8 cellular contexts compared by ENCODE assay signal in genomic region chr2:176096986-176097819, GRCh38. TPM values are rescaled to one million over a fixed set of nuclear protein-coding genes. Genes with fewer than 3 reads are reported as not detected.
DNase-seq lines count a peak whose midpoint lies in the region; ATAC-seq, FAIRE-seq and TF ChIP-seq lines count a peak whose summit lies in the region.

No MANE protein-coding gene starts in this region.

- dilution Hi-C loops in IMR-90 (cut with HindIII; ENCODE audit: low sequenced_read_pairs, unreplicated experiment), result no loop called here

- in situ Hi-C loops in IMR-90 (cut with MboI; ENCODE audit: low sequenced_read_pairs), result loop anchor here (10.0 to 25.0 kb wide), 4 partner anchors 412 to 1360 kb away; no protein-coding TSS in a partner anchor

- H3K36me3 ChIP-seq in DND-41 (ENCODE audit: insufficient read depth, low read length) (no peaks in the 10 kb centered on the region), IMR-90 (ENCODE audit: control insufficient read depth, insufficient read depth, low read length) (no peaks in the 10 kb centered on the region), pancreas (no peaks in the 10 kb centered on the region), vagina (no peaks in the 10 kb centered on the region)

- TF ChIP-seq RAD21 in IMR-90 (IDR thresholded peaks at IDR 0.05; ENCODE audit: low read length), result peak; percentile 83

- H3K4me1 ChIP-seq in DND-41 (ENCODE audit: insufficient read depth, low read length), result peaks cover 44% of the 10 kb centered on the region
- peaks cover 3% of the 10 kb centered on the region; the same call in 1 of the 2 replicates for H3K4me1 ChIP-seq in IMR-90 (ENCODE audit: control insufficient read depth, insufficient read depth, low read length)
- H3K4me1 ChIP-seq in pancreas, result peaks cover 0 to 11% (median 4%) of the 10 kb centered on the region in 3 donors
- H3K4me1 ChIP-seq in vagina, result peaks cover 36% of the 10 kb centered on the region

- H2AK5ac ChIP-seq in IMR-90 (ENCODE audit: low read depth, low read length), result no peak overlapping the region

- H4K91ac ChIP-seq in IMR-90 (ENCODE audit: insufficient read depth, low read depth, low read length), result no peak overlapping the region

- peak; percentile 91 for TF ChIP-seq CTCF in DND-41 (IDR thresholded peaks at IDR 0.05; ENCODE audit: borderline replicate concordance, extremely low read depth, low read length, poor library complexity, severe bottlenecking)
- TF ChIP-seq CTCF in IMR-90 (conservative IDR thresholded peaks at IDR 0.05; ENCODE audit: low read depth, low read length), result peak; percentile 76
- TF ChIP-seq CTCF in pancreas (IDR thresholded peaks at IDR 0.05), result peak; percentile 78 to 82 (median 80)
- peak; percentile 45 to 96 (median 78) for TF ChIP-seq CTCF in vagina (IDR thresholded peaks at IDR 0.05)

- no peak for TF ChIP-seq POLR2A in IMR-90 (IDR thresholded peaks at IDR 0.05; ENCODE audit: low read depth, low read length)
- no peak for TF ChIP-seq POLR2A in vagina (IDR thresholded peaks at IDR 0.05)

- H3K9me3 ChIP-seq in DND-41 (ENCODE audit: insufficient read depth, low read length, severe bottlenecking), result no peaks in the 10 kb centered on the region
- peaks cover 1% of the 10 kb centered on the region for H3K9me3 ChIP-seq in IMR-90 (ENCODE audit: control insufficient read depth, insufficient read depth, low read length)
- H3K9me3 ChIP-seq in pancreas, result no peaks in the 10 kb centered on the region
- no peaks in the 10 kb centered on the region for H3K9me3 ChIP-seq in vagina

- no peak overlapping the region for H3K14ac ChIP-seq in IMR-90 (replicated peaks; ENCODE audit: low read depth, low read length)

- H3K9ac ChIP-seq in DND-41 (ENCODE audit: low read depth, low read length) (peak overlapping the region; percentile 89), IMR-90 (ENCODE audit: low read depth, low read length) (no peak overlapping the region)

- H3K18ac ChIP-seq in IMR-90 (ENCODE audit: low read depth, low read length), result no peak overlapping the region

- H3K27me3 ChIP-seq in DND-41 (ENCODE audit: insufficient read depth, low read length, poor library complexity) (no peaks in the 10 kb centered on the region), IMR-90 (ENCODE audit: control insufficient read depth, insufficient read depth, low read length) (peaks cover 92% of the 10 kb centered on the region), pancreas (peaks cover 6 to 84% (median 40%) of the 10 kb centered on the region in 4 donors), vagina (no peaks in the 10 kb centered on the region)

- FAIRE-seq in pancreas (lab: Jason Lieb, UNC), result no peak

- H4K20me1 ChIP-seq in DND-41 (ENCODE audit: insufficient read depth, low read length) (no peaks in the 10 kb centered on the region), IMR-90 (ENCODE audit: insufficient read depth, low read length) (no peaks in the 10 kb centered on the region)

- H3K9me1 ChIP-seq in IMR-90 (ENCODE audit: insufficient read depth, low read length), result no peaks in the 10 kb centered on the region

- DNase-seq in DND-41 (peak; percentile 86), IMR-90 (peak; percentile 48), RKO (ENCODE audit: low spot score) (peak; percentile 88), head of caudate nucleus (peak in 39 of 42 donors; percentile 17 to 74 (median 46)), pancreas (peak; percentile 37 to 90 (median 65)), vagina (ENCODE audit: extremely low spot score in 2 of 2) (no peak)
- peak; percentile 51 for DNase-seq in activated naive CD4-positive, alpha-beta T cell treated with Interleukin-2 at 50 U/mL for 16 hours

- H2AFZ ChIP-seq in DND-41 (ENCODE audit: low read depth, low read length) (peak overlapping the region; percentile 90), IMR-90 (replicated peaks; ENCODE audit: low read length, poor library complexity) (peak overlapping the region; percentile 38)

- no peak overlapping the region for H2BK15ac ChIP-seq in IMR-90 (ENCODE audit: low read depth, low read length)

- no peak overlapping the region for H4K5ac ChIP-seq in IMR-90 (ENCODE audit: low read depth, low read length)

- POLR2A ChIA-PET in IMR-90 (lab: Charles Lee; ENCODE audit: unreplicated experiment), result no interaction called here

- peaks cover 26% of the 10 kb centered on the region for H3K79me2 ChIP-seq in DND-41 (ENCODE audit: insufficient read depth, low read length)

- H3K4me3 ChIP-seq in DND-41 (ENCODE audit: low read depth in 1 of 2, low read length in 2 of 2), result peak overlapping the region; percentile 17 to 57
- H3K4me3 ChIP-seq in IMR-90 (ENCODE audit: insufficient read depth, low read depth, low read length), result peak overlapping the region; percentile 35
- peak overlapping the region in 3 of 4 donors; percentile 11 to 49 (median 34) for H3K4me3 ChIP-seq in pancreas
- H3K4me3 ChIP-seq in vagina, result peak overlapping the region; percentile 48 to 54

- no peak overlapping the region for H3K23ac ChIP-seq in IMR-90 (ENCODE audit: low read depth, low read length)

- 0% methylated on average over 24 of the region's 45 CpGs; no CpG with 5 or more reads in 1 of the 2 experiments for WGBS in IMR-90 (ENCODE audit: extremely low coverage in 2 of 2, insufficient read length in 1 of 2), 2 experiments
- 3% methylated on average over 43 to 45 of the region's 45 CpGs for WGBS in pancreas, 2 donors

- ATAC-seq in DND-41 (ENCODE audit: insufficient read depth, low read depth) (peak; percentile 82), GM21529 (IDR thresholded peaks at IDR 0.05; ENCODE audit: unreplicated experiment) (peak; percentile 92), IMR-90 (ENCODE audit: low read depth) (peak; percentile 95), pancreas (peak; percentile 95 to 98 (median 97))

- peak overlapping the region; percentile 74 for H3K4me2 ChIP-seq in DND-41 (ENCODE audit: insufficient read depth, low read length)
- peak overlapping the region; percentile 85 for H3K4me2 ChIP-seq in IMR-90 (ENCODE audit: low read depth, low read length)

- BruUV-seq in IMR-90 (replicated peaks; lab: Mats Ljungman, UMichigan), result no TSS peak

- H3K79me1 ChIP-seq in IMR-90 (ENCODE audit: low read depth in 1 of 2, low read length in 2 of 2), result no peaks in the 10 kb centered on the region

- peak overlapping the region; percentile 92 for H3K27ac ChIP-seq in DND-41 (ENCODE audit: low read length)
- H3K27ac ChIP-seq in IMR-90 (ENCODE audit: insufficient read depth, low read length), result no peak overlapping the region
- no peak overlapping the region for H3K27ac ChIP-seq in pancreas
- peak overlapping the region; percentile 91 for H3K27ac ChIP-seq in vagina

- no peak overlapping the region for H3K4ac ChIP-seq in IMR-90 (ENCODE audit: low read depth, low read length)

- CTCF ChIA-PET in IMR-90 (lab: Yijun Ruan, JAX), result interaction anchor here (0.5 to 3.9 kb wide), 11 partner anchors 8 to 1328 kb away, joined by 3 to 13 read pairs (median 4); no protein-coding TSS in a partner anchor

- H2BK5ac ChIP-seq in IMR-90 (ENCODE audit: low read depth, low read length, poor library complexity, severe bottlenecking), result no peak overlapping the region

- no peak overlapping the region for H2BK20ac ChIP-seq in IMR-90 (ENCODE audit: low read depth, low read length)

- no peak overlapping the region for H3K56ac ChIP-seq in IMR-90 (ENCODE audit: extremely low read depth, insufficient read depth, low read length)

- no peak overlapping the region for H4K8ac ChIP-seq in IMR-90 (ENCODE audit: low read depth in 2 of 2, low read length in 2 of 2)

- intact Hi-C loops in IMR-90 (cut with micrococcal nuclease) (loop anchor here (1.0 to 10.0 kb wide), 8 partner anchors 407 to 1392 kb away; no protein-coding TSS in a partner anchor), head of caudate nucleus (cut with DNase I) (loop anchor here (10.0 kb wide), 1 partner anchor 732 kb away; no protein-coding TSS in a partner anchor), pancreas (cut with DNase I) (loop anchor here in 1 of 3 donors (5.0 kb wide), 1 partner anchor 415 kb away; no protein-coding TSS in a partner anchor), vagina (cut with DNase I) (no loop called here)

- H2BK120ac ChIP-seq in IMR-90 (ENCODE audit: low read depth, low read length), result no peak overlapping the region

- H2AK9ac ChIP-seq in IMR-90 (replicated peaks; ENCODE audit: low read depth, low read length, poor library complexity), result no peak overlapping the region

TF ChIP-seq in IMR-90, 13 proteins besides CTCF, POLR2A, EP300 and RAD21:
- 0 out of 2 replicates have a peak, but pooled peaks have one; percentile 34 for TF ChIP-seq MAZ (IDR thresholded peaks at IDR 0.05; ENCODE audit: borderline replicate concordance, low read depth, low read length)
- peak; percentile 71 for TF ChIP-seq SMC3 (IDR thresholded peaks at IDR 0.05; ENCODE audit: low read depth, low read length)
- no peak for TF ChIP-seq BHLHE40 (IDR thresholded peaks at IDR 0.05; ENCODE audit: low read depth, low read length)
- TF ChIP-seq RFX5 (IDR thresholded peaks at IDR 0.05; ENCODE audit: low read depth, low read length), result no peak

RNA-seq across cellular contexts. Expression of gene HOXD12, which starts 2.4 kb away (rescaled TPM):
- not detected in 2 replicates for total RNA-seq in IMR-90 (2012; rRNA removed)
- polyA plus RNA-seq in IMR-90 (2012; rRNA removed), result not detected in 2 replicates
- not detected in 2 replicates for polyA plus RNA-seq in IMR-90 (2012; cell fraction: cytosol; rRNA removed)
- not detected in 2 replicates for polyA plus RNA-seq in IMR-90 (2012; cell fraction: nucleus; rRNA removed; ENCODE audit: low replicate concordance)
- total RNA-seq in pancreas, result not detected
- not detected for polyA plus RNA-seq in pancreas
- total RNA-seq in vagina, result 1.7 TPM

RNA-seq across cellular contexts. Expression of gene HOXD13, which starts 4.7 kb away (rescaled TPM):
- total RNA-seq in IMR-90 (2012; rRNA removed) (not detected in 2 replicates), pancreas (not detected), vagina (15.7 TPM)
- polyA plus RNA-seq in IMR-90 (2012; rRNA removed) (not detected in 2 replicates), pancreas (not detected)
- not detected in 2 replicates for polyA plus RNA-seq in IMR-90 (2012; cell fraction: cytosol; rRNA removed)
- polyA plus RNA-seq in IMR-90 (2012; cell fraction: nucleus; rRNA removed; ENCODE audit: low replicate concordance), result not detected in 2 replicates

RNA-seq across cellular contexts. Expression of gene HOXD11, which starts 9.9 kb away (rescaled TPM):
- not detected in 2 replicates for total RNA-seq in IMR-90 (2012; rRNA removed)
- not detected in 2 replicates for polyA plus RNA-seq in IMR-90 (2012; rRNA removed)
- polyA plus RNA-seq in IMR-90 (2012; cell fraction: cytosol; rRNA removed), result not detected in 2 replicates
- not detected in 2 replicates for polyA plus RNA-seq in IMR-90 (2012; cell fraction: nucleus; rRNA removed; ENCODE audit: low replicate concordance)
- total RNA-seq in pancreas, result not detected
- polyA plus RNA-seq in pancreas, result not detected
- total RNA-seq in vagina, result 19.4 TPM

RNA-seq across cellular contexts. Expression of gene EVX2, which starts 13.4 kb away (rescaled TPM):
- total RNA-seq in IMR-90 (2012; rRNA removed) (not detected in 2 replicates), pancreas (not detected), vagina (0.98 TPM)
- polyA plus RNA-seq in IMR-90 (2012; rRNA removed) (not detected in 2 replicates), pancreas (under 1 TPM in 1 of 2 donors, not detected in 1; 0.02 TPM)
- polyA plus RNA-seq in IMR-90 (2012; cell fraction: cytosol; rRNA removed), result not detected in 2 replicates
- polyA plus RNA-seq in IMR-90 (2012; cell fraction: nucleus; rRNA removed; ENCODE audit: low replicate concordance), result not detected in 2 replicates

RNA-seq across cellular contexts. Expression of gene HOXD10, which starts 19.4 kb away (rescaled TPM):
- not detected in 2 replicates for total RNA-seq in IMR-90 (2012; rRNA removed)
- polyA plus RNA-seq in IMR-90 (2012; rRNA removed), result not detected in 2 replicates
- polyA plus RNA-seq in IMR-90 (2012; cell fraction: cytosol; rRNA removed), result not detected in 2 replicates
- not detected in 2 replicates for polyA plus RNA-seq in IMR-90 (2012; cell fraction: nucleus; rRNA removed; ENCODE audit: low replicate concordance)
- not detected for total RNA-seq in pancreas
- polyA plus RNA-seq in pancreas, result not detected
- 19.6 TPM for total RNA-seq in vagina

Comparison
In these comparisons a context has a peak if more than half of its experiments do, and no peak if none do; other contexts are left out.
1. DNase-seq: peak in DND-41 (single experiment), IMR-90 (single experiment), RKO (single experiment), activated naive CD4-positive, alpha-beta T cell treated with Interleukin-2 at 50 U/mL for 16 hours (single experiment), head of caudate nucleus (39 of 42) and pancreas (6 of 6); none in vagina (0 of 2).
2. H3K27ac ChIP-seq: peak in DND-41 (single experiment) and vagina (single experiment); none in IMR-90 (single experiment) and pancreas (0 of 4).
3. RNA of gene HOXD13, which starts 4.7 kb away (total RNA-seq): 15.7 TPM in vagina (single experiment); not detected in IMR-90 and not detected in pancreas; every median in the first group is over 10 times any median in the second.
4. RNA of gene HOXD11, which starts 9.9 kb away (total RNA-seq): 19.4 TPM in vagina (single experiment); not detected in IMR-90 and not detected in pancreas; every median in the first group is over 10 times any median in the second.
5. Peak in every context shown above with its lines, with median percentiles within 50 percentile points of each other: ATAC-seq, H3K4me3 ChIP-seq and CTCF ChIP-seq.